ENCODE assay signal across 1 cellular context in genomic region chr13:46211116-46211515, GRCh38.
TF ChIP-seq lines count a peak whose summit lies in the region.

No MANE protein-coding gene starts in this region.

TF ChIP-seq in K562, 482 proteins besides CTCF, POLR2A, EP300 and RAD21 (continued from another document):
- no peak for TF ChIP-seq PBX2 (CRISPR knock-in tag; IDR thresholded peaks at IDR 0.05; ENCODE audit: low read depth)
- TF ChIP-seq PBX2 (tag; conservative IDR thresholded peaks at IDR 0.05; ENCODE audit: low read depth) = peak; percentile 91
